ENCODE assay signal across 8 cellular contexts in genomic region chr1:200510228-200510623, GRCh38.
DNase-seq lines count a peak whose midpoint lies in the region; ATAC-seq, FAIRE-seq and TF ChIP-seq lines count a peak whose summit lies in the region.

No MANE protein-coding gene starts in this region.

- H3K4me1 ChIP-seq in pancreas (no peaks in the 10 kb centered on the region), upper lobe of right lung (no peaks in the 10 kb centered on the region)

- TF ChIP-seq CTCF in pancreas (IDR thresholded peaks at IDR 0.05) = peak; percentile 86 to 98 (median 94)
- TF ChIP-seq CTCF in upper lobe of right lung (IDR thresholded peaks at IDR 0.05) = peak; percentile 97

- intact Hi-C loops in pancreas (cut with DNase I) (no loop called here), upper lobe of right lung (cut with DNase I) (no loop called here)

- H3K27ac ChIP-seq in pancreas (no peak overlapping the region), upper lobe of right lung (no peak overlapping the region)

- DNase-seq in Daoy (ENCODE audit: low read depth) (peak; percentile 79), M059J (ENCODE audit: low read depth) (peak; percentile 83), SHP77 (lab: John Stamatoyannopoulos, UW) (peak; percentile 69 to 75), frontal cortex (ENCODE audit: low spot score in 2 of 2) (peak; percentile 50 to 75), pancreas (peak in 5 of 6 donors; percentile 50 to 81 (median 63)), upper lobe of right lung (no peak)
- peak; percentile 37 for DNase-seq in activated effector memory CD4-positive, alpha-beta T cell treated with Interleukin-2 at 50 U/mL for 16 hours

- ATAC-seq in GM21786 (IDR thresholded peaks at IDR 0.05; ENCODE audit: unreplicated experiment) = peak; percentile 87
- ATAC-seq in pancreas = peak; percentile 93 to 100 (median 98)
- peak; percentile 99 for ATAC-seq in upper lobe of right lung

- no peaks in the 10 kb centered on the region for H3K9me3 ChIP-seq in pancreas
- no peaks in the 10 kb centered on the region for H3K9me3 ChIP-seq in upper lobe of right lung

- H3K27me3 ChIP-seq in pancreas (no peaks in the 10 kb centered on the region), upper lobe of right lung (peaks cover 6% of the 10 kb centered on the region)

- H3K36me3 ChIP-seq in pancreas (no peaks in the 10 kb centered on the region), upper lobe of right lung (no peaks in the 10 kb centered on the region)

- 6 to 8% methylated on average over 4 of the region's 4 CpGs for WGBS in pancreas, 2 donors

- H3K4me3 ChIP-seq in pancreas (no peak overlapping the region), upper lobe of right lung (no peak overlapping the region)

- FAIRE-seq in frontal cortex (lab: Jason Lieb, UNC) (peak; percentile 96), pancreas (lab: Jason Lieb, UNC) (peak; percentile 90)
